24 cellular contexts compared by ENCODE assay signal in genomic region chr2:55943466-55943865, GRCh38. TPM values are rescaled to one million over a fixed set of nuclear protein-coding genes. Genes with fewer than 3 reads are reported as not detected.
DNase-seq lines count a peak whose midpoint lies in the region; ATAC-seq, FAIRE-seq and TF ChIP-seq lines count a peak whose summit lies in the region.
"Had no signal": no experiment of that assay in that cellular context is flagged by ENCODE, and none has a peak within 500 bp of the region (broad histone marks: within the 10 kb centered on the region; RNA-seq: fewer than 3 reads in every experiment).

No MANE protein-coding gene starts in this region.

- no peaks in the 10 kb centered on the region for H3F3A ChIP-seq in smooth muscle cell (ENCODE audit: low read depth)

- H3K27ac ChIP-seq in RWPE2 (ENCODE audit: poor library complexity, severe bottlenecking) (no peak overlapping the region), endothelial cell of umbilical vein (ENCODE audit: insufficient read depth, low read depth, low read length) (no peak overlapping the region), smooth muscle cell (ENCODE audit: low read depth) (no peak overlapping the region)
- H3K27ac ChIP-seq: BLaER1, GM23248 had no signal

- H3K27ac Mint-ChIP-seq in stimulated activated naive CD8-positive, alpha-beta T cell treated with anti-CD3 and anti-CD28 coated beads, Interleukin-15, amount 100 ng/mL, for 72 hours, result peak overlapping the region; percentile 19 to 62
- H3K27ac Mint-ChIP-seq: CD4-positive, alpha-beta T cell; IgD-negative memory B cell had no signal

- H4K20me1 ChIP-seq in endothelial cell of umbilical vein (replicated peaks; ENCODE audit: control insufficient read depth, extremely low read depth, insufficient read depth, low read length) (no peaks in the 10 kb centered on the region), smooth muscle cell (ENCODE audit: low read depth) (no peaks in the 10 kb centered on the region)
- H4K20me1 ChIP-seq: BLaER1 had no signal

- ATAC-seq in stimulated activated naive CD8-positive, alpha-beta T cell treated with anti-CD3 and anti-CD28 coated beads, Interleukin-15, amount 100 ng/mL, for 72 hours, result no peak
- ATAC-seq in stimulated activated naive CD8-positive, alpha-beta T cell treated with anti-CD3 and anti-CD28 coated beads, Interleukin-15, Interleukin-2, amounts not matched to agents 100 U/mL and 50 U/mL, for 24 hours, result no peak
- ATAC-seq in RWPE2 (ENCODE audit: low read depth) (0 out of 3 replicates have a peak, but pooled peaks have one; percentile 49), GM19467 (IDR thresholded peaks at IDR 0.05; ENCODE audit: unreplicated experiment) (no peak)
- ATAC-seq: HCT116 had no signal

- TF ChIP-seq POLR2A in endothelial cell of umbilical vein (IDR thresholded peaks at IDR 0.05; ENCODE audit: low read depth, low read length), result no peak
- TF ChIP-seq POLR2A in H54 (IDR thresholded peaks at IDR 0.05; ENCODE audit: low read depth, low read length), result no peak

- no peaks in the 10 kb centered on the region for H3K79me2 ChIP-seq in endothelial cell of umbilical vein (ENCODE audit: control insufficient read depth, insufficient read depth, low read length)
- no peaks in the 10 kb centered on the region for H3K79me2 ChIP-seq in smooth muscle cell (ENCODE audit: low read depth)

- no TSS peak for BruUV-seq in endothelial cell of umbilical vein (replicated peaks; lab: Mats Ljungman, UMichigan)

- no peaks in the 10 kb centered on the region for H3K9me1 ChIP-seq in endothelial cell of umbilical vein (replicated peaks; ENCODE audit: control insufficient read depth, extremely low read depth, insufficient read depth, low read length)

- H3K36me3 ChIP-seq in RWPE2 (ENCODE audit: low read depth) (0 out of 2 replicates have a peak, but pooled peaks cover 8% of the 10 kb centered on the region), endothelial cell of umbilical vein (ENCODE audit: control insufficient read depth in 2 of 2, extremely low read depth in 1 of 2, insufficient read depth in 2 of 2, low read length in 2 of 2) (no peaks in the 10 kb centered on the region), smooth muscle cell (ENCODE audit: low read depth) (no peaks in the 10 kb centered on the region)
- H3K36me3 ChIP-seq: BLaER1, MG63 had no signal

- no peak overlapping the region for H3K9ac ChIP-seq in endothelial cell of umbilical vein (replicated peaks; ENCODE audit: extremely low read depth, insufficient read depth, low read length)
- H3K9ac ChIP-seq in smooth muscle cell (ENCODE audit: low read depth), result no peak overlapping the region
- H3K9ac ChIP-seq: BLaER1, GM23248 had no signal

- H2AFZ ChIP-seq in endothelial cell of umbilical vein (ENCODE audit: low read depth, low read length), result peak overlapping the region; percentile 45
- peak overlapping the region; percentile 29 for H2AFZ ChIP-seq in smooth muscle cell (ENCODE audit: low read depth)
- H2AFZ ChIP-seq: GM23248 had no signal

- H3K4me2 ChIP-seq in endothelial cell of umbilical vein (ENCODE audit: insufficient read depth, low read length), result no peak overlapping the region
- no peak overlapping the region for H3K4me2 ChIP-seq in smooth muscle cell
- H3K4me2 ChIP-seq: BLaER1 had no signal

- peaks cover 5% of the 10 kb centered on the region for H3K4me1 ChIP-seq in RWPE2 (ENCODE audit: insufficient read depth, poor library complexity, severe bottlenecking)
- H3K4me1 ChIP-seq in endothelial cell of umbilical vein (ENCODE audit: control insufficient read depth, extremely low read depth, insufficient read depth, low read length), result peaks cover 4% of the 10 kb centered on the region
- H3K4me1 ChIP-seq in smooth muscle cell (ENCODE audit: low read depth), result no peaks in the 10 kb centered on the region
- H3K4me1 ChIP-seq: BLaER1 had no signal

- H3K27me3 Mint-ChIP-seq in stimulated activated naive CD8-positive, alpha-beta T cell treated with anti-CD3 and anti-CD28 coated beads, Interleukin-15, amount 100 ng/mL, for 72 hours, result no peaks in the 10 kb centered on the region
- H3K27me3 Mint-ChIP-seq: IgD-negative memory B cell had no signal

- 97% methylated on average over 1 of the region's 1 CpG for WGBS in smooth muscle cell (ENCODE audit: low lambda C conversion rate)

- peaks cover 4% of the 10 kb centered on the region for H3K4me1 Mint-ChIP-seq in stimulated activated naive CD8-positive, alpha-beta T cell treated with anti-CD3 and anti-CD28 coated beads, Interleukin-15, amount 100 ng/mL, for 72 hours
- H3K4me1 Mint-ChIP-seq: IgD-negative memory B cell had no signal

- FAIRE-seq in endothelial cell of umbilical vein (lab: Jason Lieb, UNC) (no peak), H54 (lab: Jason Lieb, UNC) (no peak)

- H3K9me3 Mint-ChIP-seq in stimulated activated naive CD8-positive, alpha-beta T cell treated with anti-CD3 and anti-CD28 coated beads, Interleukin-15, amount 100 ng/mL, for 72 hours, result no peaks in the 10 kb centered on the region
- H3K9me3 Mint-ChIP-seq: CD4-positive, alpha-beta T cell had no signal

- POLR2A ChIA-PET in endothelial cell of umbilical vein (lab: Charles Lee), result no interaction called here

- H3K4me3 ChIP-seq in RWPE2 (ENCODE audit: severe bottlenecking) (no peak overlapping the region), endothelial cell of umbilical vein (replicated peaks in 1 of 3; ENCODE audit: insufficient read depth in 1 of 3, low read depth in 1 of 3, low read length in 3 of 3) (no peak overlapping the region), smooth muscle cell (no peak overlapping the region)
- H3K4me3 ChIP-seq: BLaER1, GM23248, MG63 had no signal

- DNase-seq in stimulated activated naive CD8-positive, alpha-beta T cell treated with anti-CD3 and anti-CD28 coated beads, Interleukin-15, amount 100 ng/mL, for 72 hours, result no peak
- no peak for DNase-seq in stimulated activated naive CD8-positive, alpha-beta T cell treated with anti-CD3 and anti-CD28 coated beads, Interleukin-15, Interleukin-2, amounts not matched to agents 100 U/mL and 50 U/mL, for 24 hours
- DNase-seq in RWPE2 (ENCODE audit: low spot score) (no peak), endothelial cell of umbilical vein (ENCODE audit: low read depth, low spot score) (no peak), smooth muscle cell (lab: John Stamatoyannopoulos, UW; ENCODE audit: unreplicated experiment) (no peak), H54 (ENCODE audit: insufficient read length, low spot score) (no peak), dermis blood vessel endothelial cell (no peak)
- DNase-seq: Caco-2; CD4-positive, alpha-beta T cell; DMS 273 treated with DMSO at 0.1 percent for 48 hours; DMS79 treated with DMSO at 0.1 percent for 48 hours; GM23248; Karpas-422; MG63; NCI-H1436; NCI-H1930; NCI-H226; NCI-H510A treated with DMSO at 0.1 percent for 48 hours; NCI-H82; SHP77 had no signal

- CTCF ChIA-PET in endothelial cell of umbilical vein (lab: Charles Lee), result interaction anchor here (1.0 kb wide), 1 partner anchor 18 kb away, joined by 3 read pairs; no protein-coding TSS in a partner anchor

- no peaks in the 10 kb centered on the region for H3K9me3 ChIP-seq in RWPE2 (ENCODE audit: severe bottlenecking)
- no peaks in the 10 kb centered on the region for H3K9me3 ChIP-seq in endothelial cell of umbilical vein (replicated peaks; ENCODE audit: control insufficient read depth, insufficient read depth, low read length)
- no peaks in the 10 kb centered on the region for H3K9me3 ChIP-seq in smooth muscle cell (replicated peaks; ENCODE audit: low read depth)
- H3K9me3 ChIP-seq: BLaER1, Caco-2 had no signal

- intact Hi-C loops in endothelial cell of umbilical vein (cut with micrococcal nuclease), result no loop called here

- H3K27me3 ChIP-seq in RWPE2 (ENCODE audit: insufficient read depth, poor library complexity, severe bottlenecking) (no peaks in the 10 kb centered on the region), endothelial cell of umbilical vein (ENCODE audit: control insufficient read depth in 2 of 2, insufficient read depth in 2 of 2, low read length in 2 of 2) (no peaks in the 10 kb centered on the region), smooth muscle cell (ENCODE audit: low read depth) (no peaks in the 10 kb centered on the region)
- H3K27me3 ChIP-seq: BLaER1, MG63 had no signal

- no peak overlapping the region for H3K4me3 Mint-ChIP-seq in stimulated activated naive CD8-positive, alpha-beta T cell treated with anti-CD3 and anti-CD28 coated beads, Interleukin-15, amount 100 ng/mL, for 72 hours
- H3K4me3 Mint-ChIP-seq: CD4-positive, alpha-beta T cell; IgD-negative memory B cell had no signal

- dilution Hi-C loops in endothelial cell of umbilical vein (cut with MboI; ENCODE audit: extremely low pct_ligation_motif_present, low sequenced_read_pairs), result no loop called here

- no peak for TF ChIP-seq CTCF in RWPE2 (IDR thresholded peaks at IDR 0.05; ENCODE audit: poor library complexity, severe bottlenecking)
- TF ChIP-seq CTCF in endothelial cell of umbilical vein (IDR thresholded peaks at IDR 0.05; ENCODE audit: extremely low read depth in 1 of 2, insufficient read depth in 1 of 2, low read depth in 1 of 2, low read length in 2 of 2), result no peak
- no peak for TF ChIP-seq CTCF in smooth muscle cell (IDR thresholded peaks at IDR 0.05; ENCODE audit: borderline replicate concordance, insufficient read depth, poor library complexity, severe bottlenecking)

TF ChIP-seq in endothelial cell of umbilical vein, 7 proteins besides CTCF, POLR2A, EP300 and RAD21:
- TF ChIP-seq JUN (IDR thresholded peaks at IDR 0.05; ENCODE audit: borderline replicate concordance, insufficient read depth, insufficient read length, low read depth) (no peak), FOS (IDR thresholded peaks at IDR 0.05; ENCODE audit: borderline replicate concordance, insufficient read depth, low read length) (no peak), POLR2AphosphoS5 (IDR thresholded peaks at IDR 0.05; ENCODE audit: insufficient read depth, low read depth, low read length) (no peak), MYC (IDR thresholded peaks at IDR 0.05; ENCODE audit: low read depth, low read length) (no peak), GATA2 (IDR thresholded peaks at IDR 0.05; ENCODE audit: insufficient read depth, insufficient read length, low read depth, low read length) (no peak), EZH2 (IDR thresholded peaks at IDR 0.05; ENCODE audit: borderline replicate concordance, low read depth, low read length, severe bottlenecking) (no peak)

RNA-seq across cellular contexts. Expression of gene EFEMP1, which starts 19.9 kb away (rescaled TPM):
- total RNA-seq in endothelial cell of umbilical vein (2,354 and 2,981 TPM in 2 replicates), smooth muscle cell (28.3 and 35.8 TPM in 2 replicates), dermis blood vessel endothelial cell (10,451 and 12,229 TPM in 2 replicates)
- polyA plus RNA-seq in endothelial cell of umbilical vein (10,356 and 11,813 TPM in 2 replicates), smooth muscle cell (17.1 and 19.2 TPM in 2 replicates)
- polyA plus RNA-seq in endothelial cell of umbilical vein (2011; cell fraction: cytosol; rRNA removed), result 7,787 and 8,501 TPM in 2 replicates
- polyA plus RNA-seq in endothelial cell of umbilical vein (2011; cell fraction: nucleus; rRNA removed), result 6,181 and 7,713 TPM in 2 replicates
- polyA plus RNA-seq in endothelial cell of umbilical vein (2012), result 2,631 and 3,819 TPM in 2 replicates
- 9,211 and 9,669 TPM in 2 replicates for polyA minus RNA-seq in endothelial cell of umbilical vein
- 38.8 TPM for polyA minus RNA-seq in endothelial cell of umbilical vein (2011; cell fraction: cytosol; rRNA and poly(A)+ RNA removed)
- 5,639 and 5,640 TPM in 2 replicates for polyA minus RNA-seq in endothelial cell of umbilical vein (2011; cell fraction: nucleus; rRNA and poly(A)+ RNA removed)
- total RNA-seq: Caco-2; CD4-positive, alpha-beta T cell had no signal
- polyA plus RNA-seq: IgD-negative memory B cell had no signal

Comparison
In these comparisons a context has a peak if more than half of its experiments do, and no peak if none do; other contexts are left out.
1. RNA of gene EFEMP1, which starts 19.9 kb away (total RNA-seq): 10,451 to 12,229 TPM in dermis blood vessel endothelial cell and 2,354 to 2,981 TPM in endothelial cell of umbilical vein; 28.3 to 35.8 TPM in smooth muscle cell; every median in the first group is over 10 times any median in the second.